1 cellular context compared by ENCODE assay signal in the genomic region with DNA sequence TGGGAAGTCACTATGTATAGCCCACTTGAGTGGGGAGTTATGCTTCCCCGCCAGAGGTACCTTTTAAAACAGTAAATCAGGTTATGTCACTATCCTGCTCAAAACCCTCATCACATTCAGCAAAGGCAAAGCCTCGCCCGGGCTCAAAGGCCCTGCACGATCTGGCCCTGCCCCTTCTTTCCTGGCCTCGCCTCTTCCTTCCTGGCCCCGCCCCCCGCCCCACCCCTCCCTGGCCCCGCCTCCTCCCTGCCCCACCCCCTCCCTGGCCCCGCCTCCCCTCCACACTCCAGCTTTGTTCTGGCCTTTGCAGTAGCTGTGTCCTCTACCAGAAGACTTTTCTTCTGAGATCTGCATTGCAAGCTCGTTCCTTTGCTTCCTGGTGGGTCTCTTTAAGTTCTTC.
TF ChIP-seq lines count a peak whose summit lies in the region.

No MANE protein-coding gene starts in this region.

TF ChIP-seq in H1, 55 proteins besides CTCF, POLR2A, EP300 and RAD21:
- TF ChIP-seq GTF2F1 (IDR thresholded peaks at IDR 0.05; ENCODE audit: borderline replicate concordance, low read depth, low read length), result no peak
- TF ChIP-seq SRF (IDR thresholded peaks at IDR 0.05; ENCODE audit: low read depth, low read length), result no peak
- TF ChIP-seq POLR2AphosphoS5 (IDR thresholded peaks at IDR 0.05; ENCODE audit: low read depth, low read length), result no peak
- no peak for TF ChIP-seq SIN3A (conservative IDR thresholded peaks at IDR 0.05 in 1 of 2, IDR thresholded peaks at IDR 0.05 in 1 of 2; ENCODE audit: low read depth in 1 of 2, low read length in 2 of 2)
- TF ChIP-seq SIRT6 (IDR thresholded peaks at IDR 0.05; ENCODE audit: low read length), result no peak
- TF ChIP-seq TAF1 (IDR thresholded peaks at IDR 0.05; ENCODE audit: low read depth, low read length), result no peak
- TF ChIP-seq HDAC2 (IDR thresholded peaks at IDR 0.05; ENCODE audit: borderline replicate concordance in 1 of 2, low read depth in 2 of 2, low read length in 2 of 2), result no peak
- TF ChIP-seq ZNF274 (IDR thresholded peaks at IDR 0.05; ENCODE audit: borderline replicate concordance, extremely low read depth, low read length), result no peak
- no peak for TF ChIP-seq JUN (IDR thresholded peaks at IDR 0.05; ENCODE audit: low read depth, low read length)
- TF ChIP-seq MAFK (IDR thresholded peaks at IDR 0.05; ENCODE audit: low read depth, low read length), result no peak
- no peak for TF ChIP-seq CTBP2 (IDR thresholded peaks at IDR 0.05; ENCODE audit: borderline replicate concordance, insufficient read depth, insufficient read length, low read length)
- no peak for TF ChIP-seq TBP (IDR thresholded peaks at IDR 0.05; ENCODE audit: low read depth, low read length)
- TF ChIP-seq POU5F1 (IDR thresholded peaks at IDR 0.05; ENCODE audit: low read depth, low read length), result no peak
- TF ChIP-seq GABPA (IDR thresholded peaks at IDR 0.05; ENCODE audit: borderline replicate concordance, insufficient read depth, low read length), result no peak
- TF ChIP-seq TAF7 (optimal IDR thresholded peaks at IDR 0.05; ENCODE audit: borderline replicate concordance, low read depth, low read length), result no peak
